24 cellular contexts compared by ENCODE assay signal in the genomic region with DNA sequence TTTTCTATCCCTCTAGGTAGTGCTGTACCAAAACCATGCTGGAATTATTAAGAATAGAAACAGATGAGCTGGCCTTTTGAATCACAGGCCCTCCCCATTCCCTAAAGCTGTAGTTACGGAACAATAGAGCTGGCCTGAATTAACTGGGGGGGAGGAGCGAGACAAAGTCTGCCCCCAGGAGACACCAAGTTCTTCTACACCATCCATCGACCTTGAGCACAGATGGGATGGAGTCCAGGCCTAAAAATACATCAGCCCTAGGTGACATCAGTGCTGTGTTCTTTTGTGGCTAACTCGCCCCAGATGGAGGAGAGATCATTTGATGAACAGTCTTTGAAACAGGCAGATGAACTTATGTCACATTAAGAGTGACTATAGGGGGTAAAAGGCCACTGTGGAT. TPM values are rescaled to one million over a fixed set of nuclear protein-coding genes. Genes with fewer than 3 reads are reported as not detected.
"Had no signal": no experiment of that assay in that cellular context is flagged by ENCODE, and none has a peak within 500 bp of the region (broad histone marks: within the 10 kb centered on the region; RNA-seq: fewer than 3 reads in every experiment).

No MANE protein-coding gene starts in this region.

- H3K9me3 ChIP-seq: gastrocnemius medialis, heart right ventricle had no signal

- H3K27ac ChIP-seq: gastrocnemius medialis, heart right ventricle had no signal

- DNase-seq: activated CD4-positive, alpha-beta T cell treated with anti-CD3 and anti-CD28 coated beads for 4 hours; activated CD4-positive, alpha-beta T cell treated with anti-CD3 and anti-CD28 coated beads, Interleukin-2, amount 50 U/mL, for 48 hours; activated CD4-positive, CD25-positive, alpha-beta regulatory T cell; activated CD8-positive, alpha-beta memory T cell treated with anti-CD3 and anti-CD28 coated beads, Interleukin-2, amount 50 U/mL, for 48 hours; activated naive CD4-positive, alpha-beta T cell treated with Interleukin-2 at 50 U/mL for 16 hours; activated naive CD8-positive, alpha-beta T cell treated with anti-CD3 and anti-CD28 coated beads for 36 hours; activated T-cell treated with anti-CD3 and anti-CD28 coated beads, Interleukin-2, amount 50 U/mL, for 4 hours; amniotic stem cell; cortex of kidney; endodermal cell; gastrocnemius medialis; heart right ventricle; islet precursor cell; left colon; naive B cell; occipital lobe; stimulated activated CD4-positive, alpha-beta T cell treated with anti-CD3 and anti-CD28 coated beads, Interleukin-4, amount 100 ng/mL, for 24 hours; stimulated activated naive CD4-positive, alpha-beta T cell treated with Interleukin-2 at 50 U/mL for 16 hours had no signal

- H3K4me1 ChIP-seq: gastrocnemius medialis, heart right ventricle had no signal

- H3K4me3 ChIP-seq: gastrocnemius medialis, heart right ventricle, lung had no signal

- ATAC-seq: activated T-cell treated with anti-CD3 and anti-CD28 coated beads, Interleukin-2, amount 50 U/mL, for 4 hours; gastrocnemius medialis; left colon had no signal

- H3K36me3 ChIP-seq: gastrocnemius medialis, heart right ventricle had no signal

RNA-seq across cellular contexts. Expression of gene LHFPL1, which starts 49.6 kb away (rescaled TPM):
- total RNA-seq: activated T-helper 2 cell treated with anti-CD3 and anti-CD28 coated beads, Interferon-gamma antibody, Interleukin-2, Interleukin-4, amounts not matched to agents 10 μg/mL and 5 μg/mL and 100 μg/mL, durations not matched to agents 14 hours and 24 hours and 36 hours; fibroblast of lung; left colon; mesenteric fat pad; mucosa of gallbladder; renal cortical epithelial cell had no signal
